ENCODE assay signal across 17 cellular contexts in the genomic region with DNA sequence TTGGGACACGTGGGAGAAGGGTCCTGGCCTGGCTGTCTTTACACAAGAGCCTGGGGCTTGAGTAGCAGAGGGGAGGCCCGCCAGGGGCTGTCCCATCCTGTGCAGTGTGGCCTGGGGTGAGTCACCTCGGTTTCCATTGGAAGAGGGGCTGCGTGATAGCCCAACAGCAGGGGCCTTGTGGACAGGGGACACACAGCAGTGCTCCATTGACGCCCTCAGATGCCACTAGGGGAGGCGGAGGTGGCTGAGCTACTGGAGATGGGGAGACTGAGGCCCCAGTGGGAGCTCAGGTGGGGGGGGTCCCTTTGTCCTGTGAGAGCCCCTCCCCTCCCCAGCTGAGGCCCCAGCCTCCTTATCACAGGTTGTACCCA. TPM values are rescaled to one million over a fixed set of nuclear protein-coding genes. Genes with fewer than 3 reads are reported as not detected.
DNase-seq lines count a peak whose midpoint lies in the region; ATAC-seq, FAIRE-seq and TF ChIP-seq lines count a peak whose summit lies in the region.
"Had no signal": no experiment of that assay in that cellular context is flagged by ENCODE, and none has a peak within 500 bp of the region (broad histone marks: within the 10 kb centered on the region; RNA-seq: fewer than 3 reads in every experiment).

No MANE protein-coding gene starts in this region.

- ATAC-seq in sciatic nerve (no peak), HG03342 (IDR thresholded peaks at IDR 0.05; ENCODE audit: unreplicated experiment) (no peak)

- POLR2A ChIA-PET in AG04450 (lab: Yijun Ruan, JAX), result interaction anchor here (0.6 kb wide), 1 partner anchor 110 kb away, joined by 3 read pairs; no protein-coding TSS in a partner anchor

- H3K27ac ChIP-seq in AG04450 (ENCODE audit: low read depth, low read length), result peak overlapping the region; percentile 94
- peak overlapping the region; percentile 62; the same call in 1 of the 2 replicates for H3K27ac ChIP-seq in SJCRH30
- peak overlapping the region in 1 of 2 donors; percentile 51 for H3K27ac ChIP-seq in kidney (ENCODE audit: low read depth in 2 of 2, low read length in 2 of 2)
- H3K27ac ChIP-seq: SK-N-MC had no signal

- TF ChIP-seq CTCF in AG04450 (IDR thresholded peaks at IDR 0.05; ENCODE audit: low read depth, low read length), result no peak
- no peak for TF ChIP-seq CTCF in kidney (IDR thresholded peaks at IDR 0.05; ENCODE audit: borderline replicate concordance, extremely low read depth, insufficient read depth)

- FAIRE-seq in kidney (lab: Jason Lieb, UNC), result no peak

- H3K4me1 ChIP-seq in SJCRH30 (peaks cover 28% of the 10 kb centered on the region), kidney (ENCODE audit: control insufficient read depth in 1 of 2, insufficient read depth in 1 of 2, low read depth in 1 of 2, low read length in 2 of 2) (peaks cover 0 to 18% of the 10 kb centered on the region in 2 donors)

- DNase-seq in AG04450 (ENCODE audit: low read depth, low spot score), result no peak
- peak in 1 of 2 experiments; percentile 34 for DNase-seq in SJCRH30
- peak; percentile 66 for DNase-seq in kidney
- DNase-seq in sciatic nerve (ENCODE audit: low spot score), result peak; percentile 58
- no peak for DNase-seq in stimulated activated CD4-positive, alpha-beta T cell treated with anti-CD3 and anti-CD28 coated beads, Interleukin-4, amount 100 ng/mL, for 1 hour
- no peak for DNase-seq in foreskin melanocyte
- no peak for DNase-seq in cerebellum (ENCODE audit: low spot score)
- DNase-seq: activated CD4-positive, alpha-beta memory T cell treated with anti-CD3 and anti-CD28 coated beads for 36 hours; erythroblast; NCI-H1694; NCI-H510A treated with DMSO at 0.1 percent for 48 hours; OCI-M1; trophoblast cell had no signal

- H3K36me3 ChIP-seq in SJCRH30, result no peaks in the 10 kb centered on the region
- H3K36me3 ChIP-seq in kidney (ENCODE audit: control insufficient read depth in 1 of 2, insufficient read depth in 2 of 2, low read length in 2 of 2), result no peaks in the 10 kb centered on the region

- no peak overlapping the region for H3K9ac ChIP-seq in kidney (ENCODE audit: low read length in 2 of 2)

- intact Hi-C loops in kidney (cut with DNase I) (no loop called here), sciatic nerve (cut with DNase I) (no loop called here)

- H3K9me3 ChIP-seq in AG04450 (ENCODE audit: control insufficient read depth, insufficient read depth, low read length) (peaks cover 10% of the 10 kb centered on the region), SJCRH30 (replicated peaks) (0 out of 2 replicates have a peak, but pooled peaks cover 4% of the 10 kb centered on the region), kidney (ENCODE audit: control insufficient read depth in 1 of 2, low read length in 2 of 2) (peaks cover 0 to 7% of the 10 kb centered on the region in 2 donors)

- H3K27me3 ChIP-seq in AG04450 (ENCODE audit: control insufficient read depth, insufficient read depth, low read length), result peaks cover 2% of the 10 kb centered on the region
- H3K27me3 ChIP-seq in SJCRH30, result peaks cover 4% of the 10 kb centered on the region; the same call in 1 of the 2 replicates

- H3K4me3 ChIP-seq in AG04450 (ENCODE audit: low read depth, low read length) (no peak overlapping the region), SJCRH30 (no peak overlapping the region), kidney (ENCODE audit: low read length in 2 of 2) (no peak overlapping the region)
- H3K4me3 ChIP-seq: SK-N-MC had no signal

- CTCF ChIA-PET in AG04450 (lab: Charles Lee), result no interaction called here

RNA-seq across cellular contexts. Expression of a gene that starts 50.0 kb away (rescaled TPM):
- polyA plus RNA-seq in AG04450 (2011; rRNA removed), result not detected in 2 replicates
- under 0.01 TPM in 2 replicates for polyA minus RNA-seq in AG04450 (2011; rRNA and poly(A)+ RNA removed)
- total RNA-seq in SJCRH30 (2014; rRNA removed; shearing (Covaris generic)), result not detected in 2 replicates
- 232 TPM for total RNA-seq in kidney
- not detected for polyA plus RNA-seq in kidney (ENCODE audit: insufficient read depth, low read depth, low replicate concordance)
- 193 TPM for total RNA-seq in sciatic nerve
- total RNA-seq in cerebellum, result not detected
- total RNA-seq: Daoy, kidney epithelial cell had no signal

Comparison
In these comparisons a context has a peak if more than half of its experiments do, and no peak if none do; other contexts are left out.
1. DNase-seq: peak in kidney (single experiment) and sciatic nerve (single experiment); none in AG04450 (single experiment), stimulated activated CD4-positive, alpha-beta T cell treated with anti-CD3 and anti-CD28 coated beads, Interleukin-4, amount 100 ng/mL, for 1 hour (single experiment), foreskin melanocyte (single experiment) and cerebellum (single experiment).
2. RNA of a gene that starts 50.0 kb away (total RNA-seq): 232 TPM in kidney (single experiment) and 193 TPM in sciatic nerve (single experiment); not detected in SJCRH30 and not detected in cerebellum (single experiment); every median in the first group is over 100 times any median in the second.